ENCODE assay signal across 12 cellular contexts in the genomic region with DNA sequence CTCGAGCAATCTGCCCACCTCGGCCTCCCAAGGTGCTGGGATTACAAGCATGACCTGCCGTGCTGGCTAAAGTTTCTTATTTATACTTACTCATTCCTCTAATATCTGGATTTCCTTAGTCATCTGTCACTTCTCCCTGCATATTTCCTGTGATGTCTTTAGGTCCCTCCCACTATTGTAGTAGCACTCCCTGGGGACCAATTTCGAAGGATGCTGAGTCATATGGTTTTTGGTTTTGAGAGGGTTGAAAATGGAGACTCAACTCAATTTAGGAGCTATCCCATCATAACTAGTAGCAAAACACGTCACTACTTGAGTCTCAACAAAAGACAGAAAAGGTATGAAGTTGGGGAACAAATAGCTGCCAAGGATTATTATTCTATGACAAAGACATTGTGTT. TPM values are rescaled to one million over a fixed set of nuclear protein-coding genes. Genes with fewer than 3 reads are reported as not detected.
DNase-seq lines count a peak whose midpoint lies in the region; ATAC-seq, FAIRE-seq and TF ChIP-seq lines count a peak whose summit lies in the region.
"Had no signal": no experiment of that assay in that cellular context is flagged by ENCODE, and none has a peak within 500 bp of the region (broad histone marks: within the 10 kb centered on the region; RNA-seq: fewer than 3 reads in every experiment).

No MANE protein-coding gene starts in this region.

- ATAC-seq in pancreas: no peak

- H3K9me3 ChIP-seq in A673 (ENCODE audit: low read depth, low read length, poor library complexity, severe bottlenecking) (no peaks in the 10 kb centered on the region), pancreas (no peaks in the 10 kb centered on the region)

- TF ChIP-seq CTCF in A673 (conservative IDR thresholded peaks at IDR 0.05; ENCODE audit: low read depth, low read length) (no peak), GM12865 (IDR thresholded peaks at IDR 0.05; ENCODE audit: insufficient read depth, low read depth, low read length, missing control alignments) (no peak), endothelial cell (IDR thresholded peaks at IDR 0.05; ENCODE audit: unreplicated experiment) (no peak), pancreas (IDR thresholded peaks at IDR 0.05) (no peak)

- no peaks in the 10 kb centered on the region for H3K27me3 Mint-ChIP-seq in endothelial cell (ENCODE audit: unreplicated experiment)
- H3K27me3 Mint-ChIP-seq: naive B cell had no signal

- H3K9me3 Mint-ChIP-seq in endothelial cell (ENCODE audit: unreplicated experiment): no peaks in the 10 kb centered on the region
- H3K9me3 Mint-ChIP-seq: naive B cell had no signal

- H3K27me3 ChIP-seq in A673 (replicated peaks; ENCODE audit: insufficient read depth, low read depth, low read length, poor library complexity) (no peaks in the 10 kb centered on the region), pancreas (no peaks in the 10 kb centered on the region)
- H3K27me3 ChIP-seq: hepatocyte had no signal

- H3K36me3 ChIP-seq in A673 (ENCODE audit: insufficient read depth, low read length, poor library complexity, severe bottlenecking) (peaks cover 27% of the 10 kb centered on the region), pancreas (peaks cover 0 to 23% (median 4%) of the 10 kb centered on the region in 3 donors)

- no peak overlapping the region for H3K4me3 Mint-ChIP-seq in endothelial cell (ENCODE audit: unreplicated experiment)
- H3K4me3 Mint-ChIP-seq: naive B cell had no signal

- H3K27ac ChIP-seq in A673 (ENCODE audit: low read depth, low read length, poor library complexity, severe bottlenecking) (peak overlapping the region; percentile 83), pancreas (no peak overlapping the region)
- H3K27ac ChIP-seq: hepatocyte had no signal

- no TSS peak for BruUV-seq in A673 (replicated peaks; lab: Mats Ljungman, UMichigan)

- peak overlapping the region; percentile 68 for H3K27ac Mint-ChIP-seq in endothelial cell (ENCODE audit: unreplicated experiment)

- DNase-seq in A673 (ENCODE audit: low spot score) (peak; percentile 96), GM12865 (ENCODE audit: low read depth) (peak; percentile 71), NCI-H69 (lab: John Stamatoyannopoulos, UW) (peak; percentile 49), endothelial cell (ENCODE audit: low spot score) (no peak), pancreas (no peak), Ammon's horn (ENCODE audit: low spot score) (no peak), activated gamma-delta T cell (lab: John Stamatoyannopoulos, UW) (no peak), GDM1 (lab: John Stamatoyannopoulos, UW) (no peak)
- DNase-seq: naive B cell; stimulated activated CD4-positive, alpha-beta T cell treated with anti-CD3 and anti-CD28 coated beads, Interleukin-4, amount 100 ng/mL, for 4 hours; trophoblast cell had no signal

- H3K4me1 ChIP-seq in A673 (ENCODE audit: insufficient read depth, low read length, poor library complexity, severe bottlenecking) (peaks cover 24% of the 10 kb centered on the region), pancreas (no peaks in the 10 kb centered on the region)

- peaks cover 12% of the 10 kb centered on the region for H3K36me3 Mint-ChIP-seq in endothelial cell (ENCODE audit: low read depth, unreplicated experiment)

- WGBS in pancreas, 2 donors: 82 to 86% methylated on average over 5 of the region's 5 CpGs

- no peak for FAIRE-seq in pancreas (lab: Jason Lieb, UNC)

- intact Hi-C loops in A673 (cut with micrococcal nuclease; ENCODE audit: unreplicated experiment): loop anchor here (2.0 to 10.0 kb wide), 3 partner anchors 82 to 351 kb away; a partner anchor contains a TSS
- intact Hi-C loops in pancreas (cut with DNase I): loop anchor here in 1 of 3 donors (10.0 kb wide), 1 partner anchor 271 kb away; no protein-coding TSS in a partner anchor

- POLR2A ChIA-PET in A673 (lab: Charles Lee; ENCODE audit: low non-redundant PET): interaction anchor here (0.6 kb wide), 1 partner anchor 62 kb away, joined by 3 read pairs; no protein-coding TSS in a partner anchor

- CTCF ChIA-PET in A673 (lab: Charles Lee): interaction anchor here (0.6 to 0.7 kb wide), 2 partner anchors 206 to 272 kb away, joined by 3 to 4 read pairs; no protein-coding TSS in a partner anchor

- no peak overlapping the region for H3K4me3 ChIP-seq in A673 (ENCODE audit: low read depth, low read length, poor library complexity, severe bottlenecking)
- no peak overlapping the region for H3K4me3 ChIP-seq in GM12865 (ENCODE audit: low read depth, low read length)
- no peak overlapping the region for H3K4me3 ChIP-seq in pancreas
- H3K4me3 ChIP-seq: hepatocyte had no signal

- peaks cover 3% of the 10 kb centered on the region for H3K4me1 Mint-ChIP-seq in endothelial cell (ENCODE audit: unreplicated experiment)

RNA-seq across cellular contexts. Expression of a gene that starts 20.2 kb away (rescaled TPM):
- total RNA-seq in A673 (2021): 49.3 and 56.6 TPM in 2 replicates
- 39.7 TPM for total RNA-seq in endothelial cell (ENCODE audit: unreplicated experiment)
- 10 to 100 TPM; 10.7 to 14.5 (median 11.9) TPM for total RNA-seq in pancreas
- polyA plus RNA-seq in pancreas: 10 to 100 TPM in 1 of 2 donors, 1 to 10 TPM in 1; 6.8 to 14.3 TPM

Comparison
In these comparisons a context has a peak if more than half of its experiments do, and no peak if none do; other contexts are left out.
1. DNase-seq: peak in A673 (single experiment), GM12865 (single experiment) and NCI-H69 (single experiment); none in endothelial cell (single experiment), pancreas (0 of 6), Ammon's horn (single experiment), activated gamma-delta T cell (single experiment) and GDM1 (single experiment).